ENCODE assay signal across 8 cellular contexts in the genomic region with DNA sequence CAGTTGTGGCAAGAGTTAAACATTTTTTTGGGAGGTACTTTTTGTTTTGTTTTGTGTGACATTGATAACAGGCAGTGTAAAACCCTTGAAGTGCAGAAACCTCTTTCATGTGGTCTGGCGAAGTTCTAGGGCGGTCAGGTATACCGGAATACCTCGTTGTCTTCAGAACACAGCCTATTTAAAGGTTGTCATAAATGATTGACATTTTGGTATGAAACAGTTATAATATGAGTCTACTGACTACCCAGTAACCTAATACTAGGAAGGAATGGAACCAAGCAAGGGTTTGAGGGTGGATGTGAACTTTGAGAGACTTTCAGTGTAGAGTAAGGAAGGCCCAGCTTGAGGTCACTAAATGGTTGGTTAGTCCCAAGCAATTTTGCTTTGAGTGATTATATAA. TPM values are rescaled to one million over a fixed set of nuclear protein-coding genes. Genes with fewer than 3 reads are reported as not detected.
DNase-seq lines count a peak whose midpoint lies in the region; ATAC-seq and FAIRE-seq lines count a peak whose summit lies in the region.

No MANE protein-coding gene starts in this region.

- peak overlapping the region; percentile 28 for H3K4me3 Mint-ChIP-seq in activated CD4-positive, alpha-beta memory T cell treated with anti-CD3 and anti-CD28 coated beads, Interleukin-2, amount 10 ng/mL, durations not matched to agents 7 days and 5 days
- no peak overlapping the region for H3K4me3 Mint-ChIP-seq in natural killer cell treated with Interleukin-12 subunit alpha and Interleukin-12 subunit beta and Interleukin-15 and Interleukin-18, amount 100 ng/mL, for 72 hours

- peak overlapping the region; percentile 86 for H3K27ac Mint-ChIP-seq in activated CD4-positive, alpha-beta memory T cell treated with anti-CD3 and anti-CD28 coated beads, Interleukin-2, amount 10 ng/mL, durations not matched to agents 7 days and 5 days
- no peak overlapping the region for H3K27ac Mint-ChIP-seq in natural killer cell treated with Interleukin-12 subunit alpha and Interleukin-12 subunit beta and Interleukin-15 and Interleukin-18, amount 100 ng/mL, for 72 hours

- DNase-seq in GM18507 (ENCODE audit: extremely low spot score, insufficient read length, low read depth) (peak; percentile 2), RPMI8226 (no peak), retina (no peak)
- peak; percentile 61 for DNase-seq in activated CD4-positive, alpha-beta memory T cell treated with anti-CD3 and anti-CD28 coated beads, Interleukin-2, amount 10 ng/mL, durations not matched to agents 7 days and 5 days
- no peak for DNase-seq in natural killer cell treated with Interleukin-12 subunit alpha and Interleukin-12 subunit beta and Interleukin-15 and Interleukin-18, amount 100 ng/mL, for 72 hours (ENCODE audit: low spot score)

- peaks cover 3% of the 10 kb centered on the region for H3K36me3 Mint-ChIP-seq in activated CD4-positive, alpha-beta memory T cell treated with anti-CD3 and anti-CD28 coated beads, Interleukin-2, amount 10 ng/mL, durations not matched to agents 7 days and 5 days (ENCODE audit: low read depth)
- H3K36me3 Mint-ChIP-seq in natural killer cell treated with Interleukin-12 subunit alpha and Interleukin-12 subunit beta and Interleukin-15 and Interleukin-18, amount 100 ng/mL, for 72 hours: no peaks in the 10 kb centered on the region

- peak; percentile 63 for FAIRE-seq in GM18507 (lab: Jason Lieb, UNC)

- CTCF ChIA-PET in activated CD4-positive, alpha-beta memory T cell treated with anti-CD3 and anti-CD28 coated beads, Interleukin-2, amount 10 ng/mL, durations not matched to agents 7 days and 5 days (lab: Charles Lee): no interaction called here

- no peaks in the 10 kb centered on the region for H3K27me3 Mint-ChIP-seq in activated CD4-positive, alpha-beta memory T cell treated with anti-CD3 and anti-CD28 coated beads, Interleukin-2, amount 10 ng/mL, durations not matched to agents 7 days and 5 days
- no peaks in the 10 kb centered on the region for H3K27me3 Mint-ChIP-seq in natural killer cell treated with Interleukin-12 subunit alpha and Interleukin-12 subunit beta and Interleukin-15 and Interleukin-18, amount 100 ng/mL, for 72 hours

- ATAC-seq in HG02938 (IDR thresholded peaks at IDR 0.05; ENCODE audit: unreplicated experiment): peak; percentile 88
- peak; percentile 52 to 53 for ATAC-seq in natural killer cell treated with Interleukin-12 subunit alpha and Interleukin-12 subunit beta and Interleukin-15 and Interleukin-18, amount 100 ng/mL, for 72 hours
- no peak for ATAC-seq in esophagus mucosa
- ATAC-seq in GM19328 (IDR thresholded peaks at IDR 0.05; ENCODE audit: unreplicated experiment): no peak

- peaks cover 31% of the 10 kb centered on the region for H3K4me1 Mint-ChIP-seq in activated CD4-positive, alpha-beta memory T cell treated with anti-CD3 and anti-CD28 coated beads, Interleukin-2, amount 10 ng/mL, durations not matched to agents 7 days and 5 days
- peaks cover 4 to 9% of the 10 kb centered on the region in 2 donors for H3K4me1 Mint-ChIP-seq in natural killer cell treated with Interleukin-12 subunit alpha and Interleukin-12 subunit beta and Interleukin-15 and Interleukin-18, amount 100 ng/mL, for 72 hours (ENCODE audit: low read depth in 2 of 2)

- POLR2A ChIA-PET in activated CD4-positive, alpha-beta memory T cell treated with anti-CD3 and anti-CD28 coated beads, Interleukin-2, amount 10 ng/mL, durations not matched to agents 7 days and 5 days (lab: Charles Lee): interaction anchor here (2.2 kb wide), 1 partner anchor 58 kb away, joined by 6 read pairs; the partner anchor contains the start of gene TM2D1

- no peaks in the 10 kb centered on the region for H3K9me3 Mint-ChIP-seq in activated CD4-positive, alpha-beta memory T cell treated with anti-CD3 and anti-CD28 coated beads, Interleukin-2, amount 10 ng/mL, durations not matched to agents 7 days and 5 days
- H3K9me3 Mint-ChIP-seq in natural killer cell treated with Interleukin-12 subunit alpha and Interleukin-12 subunit beta and Interleukin-15 and Interleukin-18, amount 100 ng/mL, for 72 hours: no peaks in the 10 kb centered on the region

RNA-seq across cellular contexts. Expression of gene PATJ, which starts 40.5 kb away (rescaled TPM):
- total RNA-seq in activated CD4-positive, alpha-beta memory T cell treated with anti-CD3 and anti-CD28 coated beads, Interleukin-2, amount 10 ng/mL, durations not matched to agents 7 days and 5 days: 10 to 100 TPM; 10.8 to 11.3 TPM
- total RNA-seq in natural killer cell treated with Interleukin-12 subunit alpha and Interleukin-12 subunit beta and Interleukin-15 and Interleukin-18, amount 100 ng/mL, for 72 hours: 1 to 10 TPM; 3.9 to 5.8 TPM
- 52.8 TPM for total RNA-seq in esophagus mucosa

RNA-seq across cellular contexts. Expression of gene TM2D1, which starts 57.8 kb away (rescaled TPM):
- total RNA-seq in activated CD4-positive, alpha-beta memory T cell treated with anti-CD3 and anti-CD28 coated beads, Interleukin-2, amount 10 ng/mL, durations not matched to agents 7 days and 5 days: 10 to 100 TPM; 39.1 to 39.9 TPM
- 10 to 100 TPM; 32.7 to 33.1 TPM for total RNA-seq in natural killer cell treated with Interleukin-12 subunit alpha and Interleukin-12 subunit beta and Interleukin-15 and Interleukin-18, amount 100 ng/mL, for 72 hours
- total RNA-seq in esophagus mucosa: 18.9 TPM

Comparison
In these comparisons a context has a peak if more than half of its experiments do, and no peak if none do; other contexts are left out.
1. DNase-seq: peak in GM18507 (single experiment) and activated CD4-positive, alpha-beta memory T cell treated with anti-CD3 and anti-CD28 coated beads, Interleukin-2, amount 10 ng/mL, durations not matched to agents 7 days and 5 days (single experiment); none in natural killer cell treated with Interleukin-12 subunit alpha and Interleukin-12 subunit beta and Interleukin-15 and Interleukin-18, amount 100 ng/mL, for 72 hours (single experiment), RPMI8226 (single experiment) and retina (single experiment).
2. ATAC-seq: peak in HG02938 (single experiment) and natural killer cell treated with Interleukin-12 subunit alpha and Interleukin-12 subunit beta and Interleukin-15 and Interleukin-18, amount 100 ng/mL, for 72 hours (2 of 2); none in esophagus mucosa (single experiment) and GM19328 (single experiment).